ENCODE assay signal across 20 cellular contexts in the genomic region with DNA sequence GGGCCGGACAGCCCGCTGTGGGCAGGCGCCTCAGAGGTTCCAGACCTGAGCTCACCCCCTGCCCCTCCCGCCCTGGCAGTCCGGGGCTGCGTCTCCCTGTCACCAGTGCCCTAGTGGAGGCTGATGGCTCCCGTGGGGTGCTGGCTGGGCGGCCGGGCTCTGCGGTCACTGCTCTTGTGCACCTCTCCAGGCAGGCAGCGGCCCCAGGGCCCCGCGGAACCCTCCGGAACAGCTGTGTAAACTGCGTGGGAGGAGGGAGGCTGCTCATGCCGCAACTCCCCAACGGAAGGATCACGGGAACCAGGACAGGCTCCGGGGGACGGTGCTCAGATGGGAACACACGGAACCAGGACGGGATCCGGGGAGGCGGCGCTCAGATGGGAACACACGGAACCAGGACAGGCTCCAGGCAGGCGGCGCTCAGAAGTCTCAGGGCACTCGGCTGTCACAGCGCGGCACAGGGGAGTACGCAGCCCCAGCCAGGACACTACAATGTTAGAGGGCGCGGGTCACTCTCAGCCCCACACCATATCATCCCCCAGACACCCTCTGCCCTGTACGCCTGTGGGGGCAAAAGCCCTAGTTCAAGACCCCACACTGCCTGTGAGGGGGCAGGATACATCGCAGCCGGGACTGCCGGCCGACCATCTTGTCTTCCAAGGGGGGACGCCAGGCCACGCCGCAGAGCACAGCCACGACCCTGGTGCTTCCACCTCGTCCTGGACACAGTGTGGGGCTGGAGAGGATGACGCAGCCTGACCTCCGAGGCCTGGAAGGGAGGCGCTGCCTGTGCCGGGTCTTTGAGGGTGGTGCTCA.
DNase-seq lines count a peak whose midpoint lies in the region; ATAC-seq, FAIRE-seq and TF ChIP-seq lines count a peak whose summit lies in the region.
"Had no signal": no experiment of that assay in that cellular context is flagged by ENCODE, and none has a peak within 500 bp of the region (broad histone marks: within the 10 kb centered on the region; RNA-seq: fewer than 3 reads in every experiment).

No MANE protein-coding gene starts in this region.

- H3K27me3 ChIP-seq in right lobe of liver (no peaks in the 10 kb centered on the region), HepG2 (ENCODE audit: control insufficient read depth in 1 of 2, insufficient read depth in 2 of 2, low read length in 2 of 2) (no peaks in the 10 kb centered on the region), neuronal stem cell (ENCODE audit: control insufficient read depth in 3 of 3, insufficient read depth in 3 of 3, low read depth in 1 of 3, low read length in 3 of 3) (no peaks in the 10 kb centered on the region), GM23248 (replicated peaks; ENCODE audit: insufficient read depth) (no peaks in the 10 kb centered on the region)

- H3K9me2 ChIP-seq in GM23248 (ENCODE audit: insufficient read depth), result no peaks in the 10 kb centered on the region

- TF ChIP-seq CTCF in right lobe of liver (IDR thresholded peaks at IDR 0.05), result no peak
- no peak for TF ChIP-seq CTCF in HepG2 (CRISPR knock-in tag; IDR thresholded peaks at IDR 0.05)

- ATAC-seq in right lobe of liver (no peak), HepG2 (no peak), left cardiac atrium (no peak), HG02938 (IDR thresholded peaks at IDR 0.05; ENCODE audit: unreplicated experiment) (no peak), HG03354 (IDR thresholded peaks at IDR 0.05; ENCODE audit: poor library complexity, severe bottlenecking, unreplicated experiment) (no peak)

- POLR2A ChIA-PET in HepG2 (lab: Yijun Ruan, JAX), result no interaction called here

- H4K8ac ChIP-seq in neuronal stem cell (ENCODE audit: low read depth, low read length), result peak overlapping the region; percentile 4

- H3K9me3 ChIP-seq in right lobe of liver (no peaks in the 10 kb centered on the region), HepG2 (ENCODE audit: low read length) (no peaks in the 10 kb centered on the region), neuronal stem cell (replicated peaks in 1 of 2; ENCODE audit: control insufficient read depth in 2 of 2, insufficient read depth in 1 of 2, low read depth in 1 of 2, low read length in 2 of 2) (peaks cover 0 to 2% of the 10 kb centered on the region in 2 donors), GM23248 (ENCODE audit: low read depth) (no peaks in the 10 kb centered on the region)

- TF ChIP-seq POLR2A in right lobe of liver (IDR thresholded peaks at IDR 0.05) (no peak), HepG2 (IDR thresholded peaks at IDR 0.05; ENCODE audit: insufficient read depth in 1 of 2, low read depth in 2 of 2, low read length in 2 of 2) (no peak)

- H2AFZ ChIP-seq in HepG2 (ENCODE audit: low read length) (no peak overlapping the region), neuronal stem cell (ENCODE audit: low read length) (no peak overlapping the region), GM23248 (no peak overlapping the region)

- no peaks in the 10 kb centered on the region for H3F3A ChIP-seq in GM23248 (ENCODE audit: insufficient read depth)

- intact Hi-C loops in right lobe of liver (cut with DNase I) (no loop called here), HepG2 (cut with micrococcal nuclease; ENCODE audit: unreplicated experiment) (no loop called here), left cardiac atrium (cut with DNase I) (loop anchor here in 1 of 2 donors (5.0 kb wide), 1 partner anchor 58 kb away; no protein-coding TSS in a partner anchor)

- H3K27ac ChIP-seq in right lobe of liver, result no peak overlapping the region
- no peak overlapping the region for H3K27ac ChIP-seq in HepG2 (ENCODE audit: extremely low read length, insufficient read depth, low read length)
- H3K27ac ChIP-seq in neuronal stem cell (replicated peaks; ENCODE audit: low read length), result no peak overlapping the region
- no peak overlapping the region for H3K27ac ChIP-seq in GM23248
- H3K27ac ChIP-seq: KMS-11 had no signal

- H3K79me1 ChIP-seq in neuronal stem cell (ENCODE audit: low read depth, low read length), result peaks cover 5% of the 10 kb centered on the region

- DNase-seq in right lobe of liver (peak in 2 of 3 donors; percentile 13 to 49), HepG2 (ENCODE audit: low spot score) (no peak), left cardiac atrium (peak; percentile 13), neuronal stem cell (ENCODE audit: low spot score) (no peak), globus pallidus (ENCODE audit: low spot score) (no peak), GM23248 (no peak)
- DNase-seq: C1 segment of cervical spinal cord, DMS79, NCI-H1417, NCI-H187, NCI-H2107, NCI-H2227 treated with DMSO at 0.1 percent for 48 hours, NCI-H510A treated with DMSO at 0.1 percent for 48 hours, NCI-H774, OCI-M1 had no signal

- H3K23ac ChIP-seq in neuronal stem cell (ENCODE audit: low read depth, low read length, poor library complexity), result peak overlapping the region; percentile 89

- H4K20me1 ChIP-seq in HepG2 (ENCODE audit: insufficient read depth, low read length) (no peaks in the 10 kb centered on the region; the same call in 1 of the 2 replicates), GM23248 (ENCODE audit: insufficient read depth) (no peaks in the 10 kb centered on the region)

- no peak for TF ChIP-seq RAD21 in HepG2 (CRISPR knock-in tag; IDR thresholded peaks at IDR 0.05)

- WGBS in right lobe of liver (ENCODE audit: insufficient coverage, low coverage, low lambda C conversion rate, missing lambda C conversion rate), result 70% methylated on average over 2 of the region's 48 CpGs
- 82% methylated on average over 34 of the region's 48 CpGs for WGBS in HepG2 (ENCODE audit: low lambda C conversion rate)
- no CpG with 5 or more reads among the region's 48 CpGs for WGBS in neuronal stem cell (ENCODE audit: extremely low coverage in 2 of 2, insufficient read length in 2 of 2, insufficient replicate concordance in 1 of 2), 2 donors
- 89 to 91% methylated on average over 35 to 48 of the region's 48 CpGs for WGBS in GM23248 (ENCODE audit: low coverage in 1 of 2, low lambda C conversion rate in 2 of 2, missing lambda C conversion rate in 2 of 2), 2 experiments

- H3K14ac ChIP-seq in neuronal stem cell (ENCODE audit: low read length), result peak overlapping the region; percentile 89

- H3K4me2 ChIP-seq in HepG2 (ENCODE audit: low read depth, low read length), result no peak overlapping the region
- no peak overlapping the region for H3K4me2 ChIP-seq in neuronal stem cell (ENCODE audit: insufficient read depth, low read length, poor library complexity, severe bottlenecking)
- no peak overlapping the region for H3K4me2 ChIP-seq in GM23248 (ENCODE audit: unreplicated experiment)
- H3K4me2 ChIP-seq: KMS-11 had no signal

- H3K79me2 ChIP-seq in HepG2 (ENCODE audit: insufficient read depth, low read length), result no peaks in the 10 kb centered on the region
- no peaks in the 10 kb centered on the region for H3K79me2 ChIP-seq in GM23248 (ENCODE audit: insufficient read depth)

- H4K91ac ChIP-seq in neuronal stem cell (ENCODE audit: low read depth, low read length, poor library complexity), result peak overlapping the region; percentile 53

- H3K9ac ChIP-seq in HepG2 (ENCODE audit: insufficient read depth, low read depth, low read length) (no peak overlapping the region), neuronal stem cell (ENCODE audit: low read depth, low read length, poor library complexity) (no peak overlapping the region), GM23248 (no peak overlapping the region)
- H3K9ac ChIP-seq: KMS-11 had no signal

- no TSS peak for BruUV-seq in HepG2 (replicated peaks; lab: Mats Ljungman, UMichigan)

- H3K36me3 ChIP-seq in right lobe of liver, result no peaks in the 10 kb centered on the region
- H3K36me3 ChIP-seq in HepG2 (replicated peaks in 1 of 2; ENCODE audit: control insufficient read depth in 1 of 2, insufficient read depth in 2 of 2, low read length in 2 of 2), result no peaks in the 10 kb centered on the region
- no peaks in the 10 kb centered on the region for H3K36me3 ChIP-seq in neuronal stem cell (replicated peaks in 1 of 2; ENCODE audit: control insufficient read depth in 2 of 2, insufficient read depth in 2 of 2, low read length in 2 of 2)
- no peaks in the 10 kb centered on the region for H3K36me3 ChIP-seq in GM23248 (ENCODE audit: low read depth)

- no peak overlapping the region for H2BK15ac ChIP-seq in neuronal stem cell (ENCODE audit: low read length)

- peak overlapping the region; percentile 48 for H3K18ac ChIP-seq in neuronal stem cell (ENCODE audit: low read length)

- H2BK5ac ChIP-seq in neuronal stem cell (ENCODE audit: low read length), result no peak overlapping the region

- in situ Hi-C loops in HepG2 (cut with HindIII; ENCODE audit: extremely low pct_ligation_motif_present, low pct_unique_long_range_greater_than_20kb), result no loop called here
- in situ Hi-C loops in GM23248 (cut with MboI), result no loop called here

- no peak overlapping the region for H2BK120ac ChIP-seq in neuronal stem cell (ENCODE audit: low read depth, low read length)

- FAIRE-seq in HepG2 (lab: Jason Lieb, UNC), result no peak
- FAIRE-seq: GM12892, H1 had no signal

- peak overlapping the region; percentile 43 for H2AK5ac ChIP-seq in neuronal stem cell (ENCODE audit: low read depth, low read length)

- H3K4ac ChIP-seq in neuronal stem cell (ENCODE audit: low read length), result no peak overlapping the region

- no peak overlapping the region for H2BK12ac ChIP-seq in neuronal stem cell (ENCODE audit: low read length)

- H3K4me3 ChIP-seq in right lobe of liver (no peak overlapping the region), HepG2 (replicated peaks in 1 of 3; ENCODE audit: insufficient read depth in 1 of 3, low read depth in 2 of 3, low read length in 3 of 3) (no peak overlapping the region), neuronal stem cell (ENCODE audit: low read length in 2 of 2) (no peak overlapping the region), GM23248 (no peak overlapping the region)

- CTCF ChIA-PET in HepG2 (lab: Yijun Ruan, JAX; ENCODE audit: low intra/inter-chr PET ratio, low total read pairs), result no interaction called here

- TF ChIP-seq EP300 in HepG2 (IDR thresholded peaks at IDR 0.05; ENCODE audit: low read depth in 2 of 2, low read length in 2 of 2) (no peak), HepG2 (CRISPR knock-in tag; IDR thresholded peaks at IDR 0.05; ENCODE audit: borderline replicate concordance) (no peak)

- H3K4me1 ChIP-seq in right lobe of liver (no peaks in the 10 kb centered on the region), HepG2 (ENCODE audit: insufficient read depth, low read length) (no peaks in the 10 kb centered on the region), neuronal stem cell (ENCODE audit: control insufficient read depth in 2 of 2, insufficient read depth in 1 of 2, low read depth in 1 of 2, low read length in 2 of 2) (no peaks in the 10 kb centered on the region), GM23248 (ENCODE audit: insufficient read depth) (no peaks in the 10 kb centered on the region)

Comparison
In these comparisons a context has a peak if more than half of its experiments do, and no peak if none do; other contexts are left out.
1. DNase-seq: peak in right lobe of liver (2 of 3) and left cardiac atrium (single experiment); none in HepG2 (single experiment), neuronal stem cell (single experiment), globus pallidus (single experiment) and GM23248 (single experiment).